ENCODE assay signal across 8 cellular contexts in the genomic region with DNA sequence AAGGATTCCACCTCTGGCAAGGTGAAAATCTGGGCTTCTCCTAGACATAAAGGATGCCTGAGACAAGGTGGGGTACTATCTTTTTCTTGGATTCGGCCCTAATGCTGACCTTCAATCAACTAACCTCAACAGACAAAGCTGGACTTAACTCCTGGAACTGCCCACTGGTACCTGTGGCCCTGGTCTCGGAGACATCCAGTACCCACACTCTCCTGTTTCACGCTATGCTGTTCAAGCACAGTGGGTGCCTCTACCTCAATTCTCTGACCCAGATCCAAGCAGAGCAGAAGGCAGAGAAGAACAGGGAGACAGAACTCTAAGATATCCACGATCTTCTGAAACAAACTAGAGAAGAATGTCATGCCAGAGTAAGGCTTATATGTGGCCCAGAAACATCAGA.
"Had no signal": no experiment of that assay in that cellular context is flagged by ENCODE, and none has a peak within 500 bp of the region (broad histone marks: within the 10 kb centered on the region; RNA-seq: fewer than 3 reads in every experiment).

No MANE protein-coding gene starts in this region.

- H3K4me3 ChIP-seq: GM23248, HAP-1 had no signal

- H3K9ac ChIP-seq: GM23248 had no signal

- FAIRE-seq: HepG2 had no signal

- H3K4me3 Mint-ChIP-seq: HFFc6 had no signal

- H3K36me3 ChIP-seq: HAP-1 had no signal

- H3K27ac ChIP-seq: GM23248, HL-60 had no signal

- H3K27ac Mint-ChIP-seq: HFFc6, IgD-negative memory B cell had no signal

- H3K4me1 ChIP-seq: HAP-1 had no signal

- DNase-seq: GM23248, GOT3, H7, HFFc6 had no signal

- H3K36me3 Mint-ChIP-seq: IgD-negative memory B cell had no signal

- H3K9me3 ChIP-seq: HAP-1 had no signal

- H3K4me1 Mint-ChIP-seq: IgD-negative memory B cell had no signal

- H3K9me3 Mint-ChIP-seq: HFFc6 had no signal
